Comparison of ENCODE assay signal across 25 cellular contexts in genomic region chr9:16336833-16337232, GRCh38.
DNase-seq lines count a peak whose midpoint lies in the region; ATAC-seq, FAIRE-seq and TF ChIP-seq lines count a peak whose summit lies in the region.
"Had no signal": no experiment of that assay in that cellular context is flagged by ENCODE, and none has a peak within 500 bp of the region (broad histone marks: within the 10 kb centered on the region; RNA-seq: fewer than 3 reads in every experiment).

No MANE protein-coding gene starts in this region.

- intact Hi-C loops in left colon (cut with DNase I, micrococcal nuclease): no loop called here

- H3K9me1 ChIP-seq in keratinocyte (ENCODE audit: control insufficient read depth, extremely low read depth, insufficient read depth, low read length): no peaks in the 10 kb centered on the region

- H3K9ac ChIP-seq in adipocyte (ENCODE audit: low read length): peak overlapping the region; percentile 62
- H3K9ac ChIP-seq in keratinocyte (ENCODE audit: control insufficient read depth, extremely low read depth, insufficient read depth, low read length): no peak overlapping the region
- H3K9ac ChIP-seq in skeletal muscle satellite cell (ENCODE audit: low read depth, low read length): peak overlapping the region; percentile 69
- H3K9ac ChIP-seq: KMS-11 had no signal

- peaks cover 36% of the 10 kb centered on the region for H3K4me1 ChIP-seq in adipocyte (ENCODE audit: control insufficient read depth, insufficient read depth, low read length)
- H3K4me1 ChIP-seq in keratinocyte (ENCODE audit: control insufficient read depth, extremely low read depth, insufficient read depth, low read length): peaks cover 23% of the 10 kb centered on the region
- H3K4me1 ChIP-seq in skeletal muscle satellite cell (ENCODE audit: control insufficient read depth, insufficient read depth, low read length): peaks cover 52% of the 10 kb centered on the region
- H3K4me1 ChIP-seq: body of pancreas, left lung had no signal

- H2AFZ ChIP-seq in keratinocyte (ENCODE audit: control insufficient read depth, low read length): no peak overlapping the region

- peak overlapping the region; percentile 39 for H3K4me3 ChIP-seq in adipocyte (ENCODE audit: low read length)
- no peak overlapping the region for H3K4me3 ChIP-seq in keratinocyte (ENCODE audit: control insufficient read depth in 2 of 3, extremely low read depth in 1 of 3, insufficient read depth in 2 of 3, low read depth in 1 of 3, low read length in 3 of 3)
- H3K4me3 ChIP-seq in skeletal muscle satellite cell (ENCODE audit: low read length): peak overlapping the region; percentile 11
- H3K4me3 ChIP-seq: body of pancreas, left lung had no signal

- H3K4me3 Mint-ChIP-seq in HFFc6: peak overlapping the region; percentile 60
- H3K4me3 Mint-ChIP-seq: activated CD4-positive, alpha-beta T cell treated with anti-CD3 and anti-CD28 coated beads for 36 hours; activated naive CD8-positive, alpha-beta T cell treated with anti-CD3 and anti-CD28 coated beads for 36 hours; naive thymus-derived CD4-positive, alpha-beta T cell; stimulated activated naive B cell treated with anti-CD40 and anti-IgM and Interleukin-4, amounts not matched to agents 10 μg/mL and 1 μg/mL and 100 μg/mL, for 72 hours had no signal

- peak overlapping the region; percentile 67 for H3K27ac ChIP-seq in keratinocyte (ENCODE audit: control insufficient read depth, insufficient read depth, low read length)
- H3K27ac ChIP-seq: body of pancreas, C4-2B, KMS-11, left lung had no signal

- H3K9me3 Mint-ChIP-seq in HFFc6: no peaks in the 10 kb centered on the region

- H3K4me2 ChIP-seq in keratinocyte (ENCODE audit: control insufficient read depth, extremely low read depth, insufficient read depth, low read depth, low read length) (peak overlapping the region; percentile 30), skeletal muscle satellite cell (ENCODE audit: low read length) (peak overlapping the region; percentile 18)
- H3K4me2 ChIP-seq: KMS-11 had no signal

- no peaks in the 10 kb centered on the region for H3K27me3 ChIP-seq in adipocyte (replicated peaks; ENCODE audit: control insufficient read depth, insufficient read depth, low read length)
- no peaks in the 10 kb centered on the region for H3K27me3 ChIP-seq in keratinocyte (ENCODE audit: control insufficient read depth, extremely low read depth, insufficient read depth, low read length)
- H3K27me3 ChIP-seq in skeletal muscle satellite cell (ENCODE audit: control insufficient read depth, insufficient read depth, low read length): no peaks in the 10 kb centered on the region
- H3K27me3 ChIP-seq: body of pancreas, left lung had no signal

- H3K9me3 ChIP-seq in adipocyte (ENCODE audit: control insufficient read depth, low read length) (no peaks in the 10 kb centered on the region), keratinocyte (ENCODE audit: control insufficient read depth, low read depth, low read length) (no peaks in the 10 kb centered on the region), skeletal muscle satellite cell (replicated peaks; ENCODE audit: low read length) (no peaks in the 10 kb centered on the region)
- H3K9me3 ChIP-seq: body of pancreas, left lung had no signal

- no peak for DNase-seq in HFFc6
- no peak for DNase-seq in adipocyte (ENCODE audit: low read depth)
- DNase-seq in keratinocyte (ENCODE audit: low read depth, low spot score): no peak
- no peak for DNase-seq in activated CD4-positive, alpha-beta T cell treated with anti-CD3 and anti-CD28 coated beads, Interleukin-2, amount 50 U/mL, for 1 hour
- DNase-seq in GOT3 (lab: John Stamatoyannopoulos, UW): no peak
- DNase-seq in left colon: no peak
- DNase-seq in OCI-M1 (lab: John Stamatoyannopoulos, UW): no peak
- DNase-seq: activated CD4-positive, alpha-beta T cell treated with anti-CD3 and anti-CD28 coated beads for 36 hours; activated effector memory CD4-positive, alpha-beta T cell treated with anti-CD3 and anti-CD28 coated beads, Interleukin-2, amount 50 U/mL, for 16 hours; activated naive CD8-positive, alpha-beta T cell treated with anti-CD3 and anti-CD28 coated beads for 36 hours; activated T-cell treated with anti-CD3 and anti-CD28 coated beads for 4 hours; body of pancreas; left lung; naive thymus-derived CD4-positive, alpha-beta T cell; NCI-H1436; NCI-H2081 treated with DMSO at 0.1 percent for 48 hours; NCI-H345; occipital lobe; stimulated activated CD4-positive, alpha-beta T cell treated with anti-CD3 and anti-CD28 coated beads, Interleukin-12 subunit alpha, Interleukin-12 subunit beta, amount 100 ng/mL, for 4 hours; stimulated activated CD4-positive, alpha-beta T cell treated with anti-CD3 and anti-CD28 coated beads, Interleukin-4, amount 100 ng/mL, for 4 hours; stimulated activated naive B cell treated with anti-CD40 and anti-IgM and Interleukin-4, amounts not matched to agents 10 μg/mL and 1 μg/mL and 100 μg/mL, for 72 hours had no signal

- dilution Hi-C loops in keratinocyte (cut with MboI; ENCODE audit: extremely low pct_ligation_motif_present, low sequenced_read_pairs): no loop called here

- peak; percentile 20 for FAIRE-seq in keratinocyte (lab: Jason Lieb, UNC)
- FAIRE-seq: GM18507 had no signal

- H4K20me1 ChIP-seq in keratinocyte (ENCODE audit: control insufficient read depth, extremely low read depth, insufficient read depth, low read length): no peaks in the 10 kb centered on the region

- no peaks in the 10 kb centered on the region; the same call in none of the 2 replicates for H3K27me3 Mint-ChIP-seq in HFFc6 (ENCODE audit: insufficient read depth)
- H3K27me3 Mint-ChIP-seq: activated CD4-positive, alpha-beta T cell treated with anti-CD3 and anti-CD28 coated beads for 36 hours; activated naive CD8-positive, alpha-beta T cell treated with anti-CD3 and anti-CD28 coated beads for 36 hours; naive thymus-derived CD4-positive, alpha-beta T cell; stimulated activated naive B cell treated with anti-CD40 and anti-IgM and Interleukin-4, amounts not matched to agents 10 μg/mL and 1 μg/mL and 100 μg/mL, for 72 hours had no signal

- ATAC-seq in left colon: no peak
- ATAC-seq: activated CD4-positive, alpha-beta T cell treated with anti-CD3 and anti-CD28 coated beads for 36 hours; body of pancreas; naive thymus-derived CD4-positive, alpha-beta T cell; stimulated activated naive B cell treated with anti-CD40 and anti-IgM and Interleukin-4, amounts not matched to agents 10 μg/mL and 1 μg/mL and 100 μg/mL, for 72 hours had no signal

- TF ChIP-seq CTCF in HFFc6 (IDR thresholded peaks at IDR 0.05) (no peak), keratinocyte (optimal IDR thresholded peaks at IDR 0.05 in 1 of 3, IDR thresholded peaks at IDR 0.05 in 1 of 3, conservative IDR thresholded peaks at IDR 0.05 in 1 of 3; ENCODE audit: extremely low read depth in 1 of 3, insufficient read depth in 2 of 3, low read length in 3 of 3) (no peak)

- no peaks in the 10 kb centered on the region for H3K79me2 ChIP-seq in keratinocyte (ENCODE audit: control insufficient read depth, insufficient read depth, low read length)

- no peaks in the 10 kb centered on the region; the same call in none of the 2 replicates for H3K36me3 Mint-ChIP-seq in HFFc6 (ENCODE audit: low read depth)
- H3K36me3 Mint-ChIP-seq: activated naive CD8-positive, alpha-beta T cell treated with anti-CD3 and anti-CD28 coated beads for 36 hours; naive thymus-derived CD4-positive, alpha-beta T cell; stimulated activated naive B cell treated with anti-CD40 and anti-IgM and Interleukin-4, amounts not matched to agents 10 μg/mL and 1 μg/mL and 100 μg/mL, for 72 hours had no signal

- peaks cover 50% of the 10 kb centered on the region for H3K4me1 Mint-ChIP-seq in HFFc6 (ENCODE audit: low read depth)
- H3K4me1 Mint-ChIP-seq: activated CD4-positive, alpha-beta T cell treated with anti-CD3 and anti-CD28 coated beads for 36 hours; activated naive CD8-positive, alpha-beta T cell treated with anti-CD3 and anti-CD28 coated beads for 36 hours; stimulated activated naive B cell treated with anti-CD40 and anti-IgM and Interleukin-4, amounts not matched to agents 10 μg/mL and 1 μg/mL and 100 μg/mL, for 72 hours had no signal

- H3K36me3 ChIP-seq in adipocyte (ENCODE audit: control insufficient read depth, insufficient read depth, low read length, severe bottlenecking) (no peaks in the 10 kb centered on the region), keratinocyte (ENCODE audit: control insufficient read depth in 2 of 2, extremely low read depth in 1 of 2, insufficient read depth in 2 of 2, low read length in 2 of 2) (no peaks in the 10 kb centered on the region), skeletal muscle satellite cell (ENCODE audit: insufficient read depth, low read length) (no peaks in the 10 kb centered on the region)
- H3K36me3 ChIP-seq: left lung had no signal

- H3K27ac Mint-ChIP-seq in HFFc6: peak overlapping the region; percentile 84
- H3K27ac Mint-ChIP-seq: activated CD4-positive, alpha-beta T cell treated with anti-CD3 and anti-CD28 coated beads for 36 hours; activated naive CD8-positive, alpha-beta T cell treated with anti-CD3 and anti-CD28 coated beads for 36 hours; naive thymus-derived CD4-positive, alpha-beta T cell; stimulated activated naive B cell treated with anti-CD40 and anti-IgM and Interleukin-4, amounts not matched to agents 10 μg/mL and 1 μg/mL and 100 μg/mL, for 72 hours had no signal

Comparison
In these comparisons a context has a peak if more than half of its experiments do, and no peak if none do; other contexts are left out.
1. H3K4me3 ChIP-seq: peak in adipocyte (single experiment) and skeletal muscle satellite cell (single experiment); none in keratinocyte (0 of 3).